Comparison of ENCODE assay signal across 1 cellular context in the genomic region with DNA sequence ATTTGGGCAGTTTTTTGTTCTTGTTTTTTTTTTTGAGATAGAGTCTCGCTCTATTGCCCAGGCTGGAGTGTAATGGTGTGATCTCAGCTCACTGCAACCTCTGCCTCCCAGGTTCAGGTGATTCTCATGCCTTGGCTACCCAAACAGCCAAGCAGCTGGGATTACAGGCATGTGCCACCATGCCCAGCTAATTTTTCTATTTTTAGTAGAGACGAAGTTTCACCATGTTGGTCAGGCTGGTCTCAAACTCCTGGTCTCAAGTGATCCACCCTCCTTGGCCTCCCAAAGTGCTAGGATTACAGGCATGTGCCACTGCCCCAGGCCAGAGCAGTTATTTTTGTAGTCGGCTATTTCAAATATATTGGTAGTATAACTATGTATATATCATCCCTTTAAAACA. TPM values are rescaled to one million over a fixed set of nuclear protein-coding genes. Genes with fewer than 3 reads are reported as not detected.
"Had no signal": no experiment of that assay in that cellular context is flagged by ENCODE, and none has a peak within 500 bp of the region (broad histone marks: within the 10 kb centered on the region; RNA-seq: fewer than 3 reads in every experiment).

No MANE protein-coding gene starts in this region.

RNA-seq across cellular contexts. Expression of gene ARPIN, which starts 27.6 kb away (rescaled TPM):
- total RNA-seq: K562 had no signal
- polyA plus RNA-seq: K562 had no signal
